Comparison of ENCODE assay signal across 8 cellular contexts in genomic region chr5:95178046-95178651, GRCh38.
DNase-seq lines count a peak whose midpoint lies in the region; ATAC-seq and TF ChIP-seq lines count a peak whose summit lies in the region.

No MANE protein-coding gene starts in this region.

- H3K27me3 Mint-ChIP-seq in nephron progenitor cell (ENCODE audit: low read depth, poor library complexity) (no peaks in the 10 kb centered on the region), T-cell (peaks cover 0 to 6% of the 10 kb centered on the region in 2 donors)

- H3K36me3 ChIP-seq in MG63, result no peaks in the 10 kb centered on the region

- CTCF ChIA-PET in T-cell (lab: Charles Lee), result no interaction called here

- H3K27ac Mint-ChIP-seq in nephron progenitor cell, result peak overlapping the region; percentile 87
- no peak overlapping the region for H3K27ac Mint-ChIP-seq in T-cell

- no peak overlapping the region for H3K4me3 Mint-ChIP-seq in nephron progenitor cell
- H3K4me3 Mint-ChIP-seq in T-cell, result no peak overlapping the region

- POLR2A ChIA-PET in T-cell (lab: Charles Lee), result no interaction called here

- DNase-seq in MG63, result peak; percentile 2
- peak; percentile 14 for DNase-seq in amniotic epithelial cell (ENCODE audit: low read depth)
- peak; percentile 46 for DNase-seq in nephron progenitor cell
- no peak for DNase-seq in DMS79 treated with DMSO at 0.1 percent for 48 hours (lab: John Stamatoyannopoulos, UW)
- no peak for DNase-seq in T-cell
- DNase-seq in activated CD4-positive, alpha-beta T cell treated with anti-CD3 and anti-CD28 coated beads for 1 hour, result no peak

- no peaks in the 10 kb centered on the region for H3K9me3 ChIP-seq in MG63

- H3K36me3 Mint-ChIP-seq in nephron progenitor cell (ENCODE audit: low read depth) (peaks cover 10% of the 10 kb centered on the region), T-cell (no peaks in the 10 kb centered on the region)

- no peaks in the 10 kb centered on the region; the same call in none of the 2 replicates for H3K27me3 ChIP-seq in MG63

- peaks cover 16% of the 10 kb centered on the region for H3K4me1 Mint-ChIP-seq in nephron progenitor cell
- no peaks in the 10 kb centered on the region for H3K4me1 Mint-ChIP-seq in T-cell

- H3K4me3 ChIP-seq in MG63, result no peak overlapping the region

- peaks cover 24% of the 10 kb centered on the region for H3K9me3 Mint-ChIP-seq in nephron progenitor cell
- H3K9me3 Mint-ChIP-seq in T-cell, result peaks cover 0 to 8% (median 4%) of the 10 kb centered on the region in 3 donors

- ATAC-seq in GM21360 (IDR thresholded peaks at IDR 0.05; ENCODE audit: unreplicated experiment) (no peak), T-cell (replicated peaks in 1 of 4) (no peak)

- TF ChIP-seq CTCF in GM12872 (IDR thresholded peaks at IDR 0.05; ENCODE audit: insufficient read depth, low read depth, low read length), result peak; percentile 45; the same call in 2 of the 3 replicates
- peak; percentile 25 for TF ChIP-seq CTCF in nephron progenitor cell (IDR thresholded peaks at IDR 0.05)

Comparison
In these comparisons a context has a peak if more than half of its experiments do, and no peak if none do; other contexts are left out.
1. DNase-seq: peak in MG63 (single experiment), amniotic epithelial cell (single experiment) and nephron progenitor cell (single experiment); none in DMS79 treated with DMSO at 0.1 percent for 48 hours (single experiment), T-cell (0 of 34) and activated CD4-positive, alpha-beta T cell treated with anti-CD3 and anti-CD28 coated beads for 1 hour (single experiment).